17 cellular contexts compared by ENCODE assay signal in the genomic region with DNA sequence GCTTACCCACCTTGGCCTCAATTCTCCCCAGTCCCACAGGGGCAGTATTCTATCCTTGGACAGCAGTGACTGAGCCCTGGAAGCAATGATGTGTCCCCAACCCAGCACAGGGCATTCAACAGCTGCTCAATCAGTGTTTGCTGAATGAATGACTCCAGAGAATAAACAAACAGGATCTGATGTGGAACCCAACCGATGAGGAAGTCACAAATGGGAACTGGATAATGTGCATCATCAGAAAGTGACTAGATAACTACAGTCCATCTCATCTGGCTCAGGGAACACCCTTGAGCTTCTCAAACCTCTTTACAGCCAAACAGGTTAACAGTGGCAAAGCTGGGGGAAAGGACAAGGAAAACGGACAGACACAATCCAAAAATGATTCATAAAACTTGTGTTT.
"Had no signal": no experiment of that assay in that cellular context is flagged by ENCODE, and none has a peak within 500 bp of the region (broad histone marks: within the 10 kb centered on the region; RNA-seq: fewer than 3 reads in every experiment).

No MANE protein-coding gene starts in this region.

- H3K27me3 Mint-ChIP-seq: activated CD4-positive, alpha-beta T cell treated with anti-CD3 and anti-CD28 coated beads, Interleukin-2, amount 10 ng/mL, durations not matched to agents 24 days and 14 days; natural killer cell treated with Interleukin-12 subunit alpha and Interleukin-12 subunit beta and Interleukin-15 and Interleukin-18, amount 100 ng/mL, for 72 hours; stimulated activated naive CD8-positive, alpha-beta T cell treated with anti-CD3 and anti-CD28 coated beads, Interleukin-15, Interleukin-2, amounts not matched to agents 100 ng/mL and 50 ng/mL, for 24 hours; T-cell had no signal

- H3K4me3 ChIP-seq: dorsolateral prefrontal cortex, esophagus squamous epithelium, upper lobe of right lung had no signal

- H3K27me3 ChIP-seq: brain microvascular endothelial cell, dorsolateral prefrontal cortex, esophagus squamous epithelium, foreskin keratinocyte, upper lobe of right lung had no signal

- FAIRE-seq: endometrium had no signal

- H3K27ac Mint-ChIP-seq: activated CD4-positive, alpha-beta T cell treated with anti-CD3 and anti-CD28 coated beads, Interleukin-2, amount 10 ng/mL, durations not matched to agents 24 days and 14 days; activated T-helper 2 cell treated with anti-CD3 and anti-CD28 coated beads, Interferon-gamma antibody, Interleukin-2, Interleukin-4, amounts not matched to agents 10 μg/mL and 5 μg/mL and 100 μg/mL, durations not matched to agents 14 hours and 24 hours and 36 hours; natural killer cell treated with Interleukin-12 subunit alpha and Interleukin-12 subunit beta and Interleukin-15 and Interleukin-18, amount 100 ng/mL, for 72 hours; stimulated activated naive CD8-positive, alpha-beta T cell treated with anti-CD3 and anti-CD28 coated beads, Interleukin-15, Interleukin-2, amounts not matched to agents 100 ng/mL and 50 ng/mL, for 24 hours; T-cell had no signal

- H3K9me3 ChIP-seq: esophagus squamous epithelium, upper lobe of right lung had no signal

- H3K9me3 Mint-ChIP-seq: activated CD4-positive, alpha-beta T cell treated with anti-CD3 and anti-CD28 coated beads, Interleukin-2, amount 10 ng/mL, durations not matched to agents 24 days and 14 days; activated T-helper 2 cell treated with anti-CD3 and anti-CD28 coated beads, Interferon-gamma antibody, Interleukin-2, Interleukin-4, amounts not matched to agents 10 μg/mL and 5 μg/mL and 100 μg/mL, durations not matched to agents 14 hours and 24 hours and 36 hours; natural killer cell treated with Interleukin-12 subunit alpha and Interleukin-12 subunit beta and Interleukin-15 and Interleukin-18, amount 100 ng/mL, for 72 hours; stimulated activated naive CD8-positive, alpha-beta T cell treated with anti-CD3 and anti-CD28 coated beads, Interleukin-15, Interleukin-2, amounts not matched to agents 100 ng/mL and 50 ng/mL, for 24 hours; T-cell had no signal

- H3K4me3 Mint-ChIP-seq: activated CD4-positive, alpha-beta T cell treated with anti-CD3 and anti-CD28 coated beads, Interleukin-2, amount 10 ng/mL, durations not matched to agents 24 days and 14 days; natural killer cell treated with Interleukin-12 subunit alpha and Interleukin-12 subunit beta and Interleukin-15 and Interleukin-18, amount 100 ng/mL, for 72 hours; stimulated activated naive CD8-positive, alpha-beta T cell treated with anti-CD3 and anti-CD28 coated beads, Interleukin-15, Interleukin-2, amounts not matched to agents 100 ng/mL and 50 ng/mL, for 24 hours; T-cell had no signal

- DNase-seq: activated CD4-positive, alpha-beta T cell treated with anti-CD3 and anti-CD28 coated beads, Interleukin-2, amount 10 ng/mL, durations not matched to agents 24 days and 14 days; activated naive CD4-positive, alpha-beta T cell treated with anti-CD3 and anti-CD28 coated beads, Interleukin-2, amount 50 U/mL, for 16 hours; activated T-cell treated with anti-CD3 and anti-CD28 coated beads for 4 hours; amygdala; brain microvascular endothelial cell; dorsolateral prefrontal cortex; esophagus squamous epithelium; foreskin keratinocyte; stimulated activated CD4-positive, alpha-beta T cell treated with anti-CD3 and anti-CD28 coated beads, Interleukin-2, amount 100 ng/mL, for 48 hours; stimulated activated CD8-positive, alpha-beta memory T cell treated with anti-CD3 and anti-CD28 coated beads, Interleukin-4, amount 100 ng/mL, for 48 hours; T-cell; T1000; upper lobe of right lung had no signal

- H3K27ac ChIP-seq: brain microvascular endothelial cell, dorsolateral prefrontal cortex, esophagus squamous epithelium, foreskin keratinocyte, upper lobe of right lung had no signal

- ATAC-seq: foreskin keratinocyte; natural killer cell treated with Interleukin-12 subunit alpha and Interleukin-12 subunit beta and Interleukin-15 and Interleukin-18, amount 100 ng/mL, for 72 hours; T-cell; upper lobe of right lung had no signal
